ENCODE assay signal across 9 cellular contexts in genomic region chr9:113650207-113651131, GRCh38.
A peak's percentile ranks its signal among the peaks of the same experiment; 100 is the strongest.
DNase-seq lines count a peak whose midpoint lies in the region; ATAC-seq and TF ChIP-seq lines count a peak whose summit lies in the region.
"Had no signal": no experiment of that assay in that cellular context is flagged by ENCODE, and none has a peak within 500 bp of the region (broad histone marks: within the 10 kb centered on the region; RNA-seq: fewer than 3 reads in every experiment).

No MANE protein-coding gene starts in this region.

- H3K36me3 Mint-ChIP-seq in stimulated activated memory B cell treated with anti-CD40 and anti-IgM and Interleukin-4, amounts not matched to agents 10 μg/mL and 1 μg/mL and 100 μg/mL, for 72 hours, result no peaks in the 10 kb centered on the region

- TF ChIP-seq POLR2A in IMR-90 (IDR thresholded peaks at IDR 0.05; ENCODE audit: low read depth, low read length), result no peak

- no peaks in the 10 kb centered on the region for H3K9me3 Mint-ChIP-seq in stimulated activated memory B cell treated with anti-CD40 and anti-IgM and Interleukin-4, amounts not matched to agents 10 μg/mL and 1 μg/mL and 100 μg/mL, for 72 hours

- peaks cover 7% of the 10 kb centered on the region for H3K4me1 Mint-ChIP-seq in stimulated activated memory B cell treated with anti-CD40 and anti-IgM and Interleukin-4, amounts not matched to agents 10 μg/mL and 1 μg/mL and 100 μg/mL, for 72 hours

- H4K91ac ChIP-seq in IMR-90 (ENCODE audit: insufficient read depth, low read depth, low read length), result peak overlapping the region; percentile 95

- H2AK5ac ChIP-seq in IMR-90 (ENCODE audit: low read depth, low read length), result peak overlapping the region; percentile 79; the same call in 1 of the 2 replicates

- H3K27me3 ChIP-seq in IMR-90 (ENCODE audit: control insufficient read depth, insufficient read depth, low read length), result no peaks in the 10 kb centered on the region

- peak overlapping the region; percentile 95 for H2AK9ac ChIP-seq in IMR-90 (replicated peaks; ENCODE audit: low read depth, low read length, poor library complexity)

- H4K20me1 ChIP-seq in IMR-90 (ENCODE audit: insufficient read depth, low read length), result no peaks in the 10 kb centered on the region

- ATAC-seq in IMR-90 (ENCODE audit: low read depth) (peak; percentile 86), HG03135 (IDR thresholded peaks at IDR 0.05; ENCODE audit: unreplicated experiment) (no peak), Right ventricle myocardium superior (ENCODE audit: poor library complexity) (no peak)
- no peak for ATAC-seq in stimulated activated memory B cell treated with anti-CD40 and anti-IgM and Interleukin-4, amounts not matched to agents 10 μg/mL and 1 μg/mL and 100 μg/mL, for 72 hours

- peak overlapping the region; percentile 0; the same call in 1 of the 2 replicates for H3K9ac ChIP-seq in IMR-90 (ENCODE audit: low read depth, low read length)

- H3K4me3 ChIP-seq in AG10803 (ENCODE audit: low read length) (no peak overlapping the region), IMR-90 (ENCODE audit: insufficient read depth, low read depth, low read length) (no peak overlapping the region)

- POLR2A ChIA-PET in IMR-90 (lab: Charles Lee; ENCODE audit: unreplicated experiment), result interaction anchor here (0.6 to 1.6 kb wide), 2 partner anchors 52 to 57 kb away, joined by 4 to 10 read pairs; no protein-coding TSS in a partner anchor

- H3K27ac Mint-ChIP-seq in stimulated activated memory B cell treated with anti-CD40 and anti-IgM and Interleukin-4, amounts not matched to agents 10 μg/mL and 1 μg/mL and 100 μg/mL, for 72 hours, result no peak overlapping the region

- no TSS peak for BruUV-seq in IMR-90 (replicated peaks; lab: Mats Ljungman, UMichigan)

- peak overlapping the region; percentile 69 for H3K14ac ChIP-seq in IMR-90 (replicated peaks; ENCODE audit: low read depth, low read length)

- H3K56ac ChIP-seq in IMR-90 (ENCODE audit: extremely low read depth, insufficient read depth, low read length), result peak overlapping the region; percentile 64; the same call in 1 of the 2 replicates

- peaks cover 17% of the 10 kb centered on the region for H3K4me1 ChIP-seq in IMR-90 (ENCODE audit: control insufficient read depth, insufficient read depth, low read length)

- H3K23ac ChIP-seq in IMR-90 (ENCODE audit: low read depth, low read length), result peak overlapping the region; percentile 34; the same call in 1 of the 2 replicates

- no peak overlapping the region for H3K4me2 ChIP-seq in IMR-90 (ENCODE audit: low read depth, low read length)

- no peak for TF ChIP-seq RAD21 in IMR-90 (IDR thresholded peaks at IDR 0.05; ENCODE audit: low read length)

- peaks cover 16% of the 10 kb centered on the region for H3K27me3 Mint-ChIP-seq in stimulated activated memory B cell treated with anti-CD40 and anti-IgM and Interleukin-4, amounts not matched to agents 10 μg/mL and 1 μg/mL and 100 μg/mL, for 72 hours

- H4K5ac ChIP-seq in IMR-90 (ENCODE audit: low read depth, low read length), result peak overlapping the region; percentile 24; the same call in 1 of the 2 replicates

- no peaks in the 10 kb centered on the region for H3K9me3 ChIP-seq in IMR-90 (ENCODE audit: control insufficient read depth, insufficient read depth, low read length)

- peak; percentile 73 for DNase-seq in AG10803 (ENCODE audit: low read depth)
- DNase-seq in IMR-90, result peak; percentile 88
- DNase-seq in SW480 (ENCODE audit: low spot score), result peak; percentile 26
- DNase-seq in islet precursor cell, result peak; percentile 85
- no peak for DNase-seq in Right ventricle myocardium superior
- no peak for DNase-seq in NCI-H82 (lab: John Stamatoyannopoulos, UW)
- DNase-seq: KBM-7 had no signal

- 59% methylated on average over 8 of the region's 16 CpGs; no CpG with 5 or more reads in 1 of the 2 experiments for WGBS in IMR-90 (ENCODE audit: extremely low coverage in 2 of 2, insufficient read length in 1 of 2), 2 experiments

- 0 out of 4 replicates have a peak, but pooled peaks cover 0 to 3% of the 10 kb centered on the region in 2 experiments for H3K79me1 ChIP-seq in IMR-90 (ENCODE audit: low read depth in 1 of 2, low read length in 2 of 2)

- peak overlapping the region; percentile 92 for H2BK120ac ChIP-seq in IMR-90 (ENCODE audit: low read depth, low read length)

- peak overlapping the region; percentile 39 to 90; a peak in 3 of 4 replicates for H4K8ac ChIP-seq in IMR-90 (ENCODE audit: low read depth in 2 of 2, low read length in 2 of 2)

- no peak for TF ChIP-seq CTCF in AG10803 (conservative IDR thresholded peaks at IDR 0.05; ENCODE audit: low read length)
- TF ChIP-seq CTCF in IMR-90 (conservative IDR thresholded peaks at IDR 0.05; ENCODE audit: low read depth, low read length), result no peak

- H3K4me3 Mint-ChIP-seq in stimulated activated memory B cell treated with anti-CD40 and anti-IgM and Interleukin-4, amounts not matched to agents 10 μg/mL and 1 μg/mL and 100 μg/mL, for 72 hours, result no peak overlapping the region

- H3K9me1 ChIP-seq in IMR-90 (ENCODE audit: insufficient read depth, low read length), result peaks cover 30% of the 10 kb centered on the region

- in situ Hi-C loops in IMR-90 (cut with MboI; ENCODE audit: low sequenced_read_pairs), result loop anchor here (10.0 kb wide), 1 partner anchor 346 kb away; the partner anchor contains the start of gene RNF183

- peak overlapping the region; percentile 67; the same call in 2 of the 3 replicates for H2BK15ac ChIP-seq in IMR-90 (ENCODE audit: low read depth, low read length)

- H3K36me3 ChIP-seq in IMR-90 (ENCODE audit: control insufficient read depth, insufficient read depth, low read length), result no peaks in the 10 kb centered on the region

- intact Hi-C loops in IMR-90 (cut with micrococcal nuclease) (loop anchor here (10.0 kb wide), 1 partner anchor 376 kb away; the partner anchor contains the start of genes CDC26 and PRPF4), Right ventricle myocardium superior (cut with DNase I) (no loop called here)

- peak overlapping the region; percentile 94 for H2AFZ ChIP-seq in IMR-90 (replicated peaks; ENCODE audit: low read length, poor library complexity)

- peak overlapping the region; percentile 92 for H2BK20ac ChIP-seq in IMR-90 (ENCODE audit: low read depth, low read length)

- peak overlapping the region; percentile 72 for H2BK5ac ChIP-seq in IMR-90 (ENCODE audit: low read depth, low read length, poor library complexity, severe bottlenecking)

- peak overlapping the region; percentile 93 for H3K4ac ChIP-seq in IMR-90 (ENCODE audit: low read depth, low read length)

- dilution Hi-C loops in IMR-90 (cut with HindIII; ENCODE audit: low sequenced_read_pairs, unreplicated experiment), result no loop called here

- H3K27ac ChIP-seq in IMR-90 (ENCODE audit: insufficient read depth, low read length), result peak overlapping the region; percentile 10

- peak overlapping the region; percentile 35; the same call in 1 of the 2 replicates for H3K18ac ChIP-seq in IMR-90 (ENCODE audit: low read depth, low read length)

- CTCF ChIA-PET in IMR-90 (lab: Yijun Ruan, JAX), result interaction anchor here (1.1 kb wide), 1 partner anchor 36 kb away, joined by 3 read pairs; no protein-coding TSS in a partner anchor

TF ChIP-seq in IMR-90, 13 proteins besides CTCF, POLR2A, EP300 and RAD21:
- TF ChIP-seq MXI1 (IDR thresholded peaks at IDR 0.05; ENCODE audit: borderline replicate concordance, low read depth, low read length) (peak; percentile 47; the same call in 1 of the 2 replicates), CEBPB (IDR thresholded peaks at IDR 0.05; ENCODE audit: low read depth, low read length) (peak; percentile 42), USF2 (IDR thresholded peaks at IDR 0.05; ENCODE audit: low read depth, low read length) (no peak)

Comparison
In these comparisons a context has a peak if more than half of its experiments do, and no peak if none do; other contexts are left out.
1. DNase-seq: peak in AG10803 (single experiment), IMR-90 (single experiment), SW480 (single experiment) and islet precursor cell (single experiment); none in Right ventricle myocardium superior (single experiment) and NCI-H82 (single experiment).